9 cellular contexts compared by ENCODE assay signal in genomic region chr10:124035928-124036558, GRCh38. TPM values are rescaled to one million over a fixed set of nuclear protein-coding genes. Genes with fewer than 3 reads are reported as not detected.
DNase-seq lines count a peak whose midpoint lies in the region; ATAC-seq and TF ChIP-seq lines count a peak whose summit lies in the region.
"Had no signal": no experiment of that assay in that cellular context is flagged by ENCODE, and none has a peak within 500 bp of the region (broad histone marks: within the 10 kb centered on the region; RNA-seq: fewer than 3 reads in every experiment).

No MANE protein-coding gene starts in this region.

- CTCF ChIA-PET in CD4-positive, alpha-beta T cell (lab: Charles Lee), result no interaction called here

- peaks cover 10% of the 10 kb centered on the region for H3K4me1 Mint-ChIP-seq in CD4-positive, alpha-beta T cell (ENCODE audit: low read depth)

- intact Hi-C loops in CD4-positive, alpha-beta T cell (cut with DNase I, micrococcal nuclease), result no loop called here
- intact Hi-C loops in heart left ventricle (cut with DNase I), result no loop called here

- H3K27me3 Mint-ChIP-seq in CD4-positive, alpha-beta T cell, result no peaks in the 10 kb centered on the region

- no peaks in the 10 kb centered on the region for H3K9me3 Mint-ChIP-seq in CD4-positive, alpha-beta T cell
- H3K9me3 Mint-ChIP-seq: neural crest cell had no signal

- peaks cover 0 to 25% (median 0%) of the 10 kb centered on the region in 9 donors for H3K36me3 ChIP-seq in heart left ventricle

- no peak for TF ChIP-seq POLR2A in heart left ventricle (IDR thresholded peaks at IDR 0.05)

- H3K27me3 ChIP-seq in CD4-positive, alpha-beta T cell (ENCODE audit: control insufficient read depth, insufficient read depth, low read length), result no peaks in the 10 kb centered on the region
- H3K27me3 ChIP-seq in heart left ventricle, result no peaks in the 10 kb centered on the region

- no peak overlapping the region for H3K27ac ChIP-seq in CD4-positive, alpha-beta T cell (ENCODE audit: low read depth, low read length)
- H3K27ac ChIP-seq in heart left ventricle (peak overlapping the region in 1 of 12 donors; percentile 55), temporal lobe (ENCODE audit: low read depth, low read length) (peak overlapping the region; percentile 12)

- no peak overlapping the region for H3K4me3 ChIP-seq in heart left ventricle

- ATAC-seq in CD4-positive, alpha-beta T cell (ENCODE audit: poor library complexity), result peak; percentile 59
- peak; percentile 98 for ATAC-seq in GM19025 (IDR thresholded peaks at IDR 0.05; ENCODE audit: low read depth, unreplicated experiment)
- ATAC-seq in HG03095 (IDR thresholded peaks at IDR 0.05; ENCODE audit: unreplicated experiment), result peak; percentile 98
- ATAC-seq in heart left ventricle, result peak in 3 of 4 donors; percentile 35 to 70 (median 49)

- no peak overlapping the region for H3K27ac Mint-ChIP-seq in CD4-positive, alpha-beta T cell

- DNase-seq in CD4-positive, alpha-beta T cell, result peak in 3 of 10 experiments; percentile 1 to 26 (median 14)
- peak; percentile 58 to 69 for DNase-seq in SHP77 (lab: John Stamatoyannopoulos, UW)
- peak; percentile 17 to 80 (median 40) for DNase-seq in heart left ventricle
- no peak for DNase-seq in NCI-H2107 (lab: John Stamatoyannopoulos, UW)
- DNase-seq in middle frontal gyrus (ENCODE audit: extremely low spot score, low spot score), result no peak

- H3K36me3 Mint-ChIP-seq in CD4-positive, alpha-beta T cell (ENCODE audit: low read depth), result no peaks in the 10 kb centered on the region

- POLR2A ChIA-PET in CD4-positive, alpha-beta T cell (lab: Charles Lee), result no interaction called here

- H3K4me3 Mint-ChIP-seq in CD4-positive, alpha-beta T cell, result no peak overlapping the region
- H3K4me3 Mint-ChIP-seq: neural crest cell had no signal

- TF ChIP-seq CTCF in CD4-positive, alpha-beta T cell (IDR thresholded peaks at IDR 0.05), result no peak
- no peak for TF ChIP-seq CTCF in heart left ventricle (IDR thresholded peaks at IDR 0.05)

- WGBS in heart left ventricle, 4 donors, result 52 to 62% (median 56%) methylated on average over 17 to 21 of the region's 21 CpGs

- H3K9me3 ChIP-seq in CD4-positive, alpha-beta T cell (ENCODE audit: control insufficient read depth, low read length), result no peaks in the 10 kb centered on the region
- H3K9me3 ChIP-seq in heart left ventricle, result no peaks in the 10 kb centered on the region

- peaks cover 0 to 74% (median 6%) of the 10 kb centered on the region in 12 donors for H3K4me1 ChIP-seq in heart left ventricle

RNA-seq across cellular contexts. Expression of gene CHST15, which starts 57.4 kb away (rescaled TPM):
- under 1 TPM; 0.42 to 0.52 TPM for total RNA-seq in CD4-positive, alpha-beta T cell
- total RNA-seq in heart left ventricle (10 to 100 TPM in 2 of 9 donors, 1 to 10 TPM in 7; 3.4 to 27.1 (median 4.2) TPM), temporal lobe (38.8 TPM)
- polyA plus RNA-seq in heart left ventricle, result 1 to 10 TPM in 1 of 2 donors, under 1 TPM in 1; 0.88 to 3.1 TPM

Comparison
In these comparisons a context has a peak if more than half of its experiments do, and no peak if none do; other contexts are left out.
1. DNase-seq: peak in SHP77 (2 of 2) and heart left ventricle (5 of 5); none in NCI-H2107 (single experiment) and middle frontal gyrus (single experiment).
2. Peak in every context shown above with its lines, with median percentiles within 50 percentile points of each other: ATAC-seq.